Comparison of ENCODE assay signal across 22 cellular contexts in genomic region chr12:129110575-129110974, GRCh38.
"Had no signal": no experiment of that assay in that cellular context is flagged by ENCODE, and none has a peak within 500 bp of the region (broad histone marks: within the 10 kb centered on the region; RNA-seq: fewer than 3 reads in every experiment).

No MANE protein-coding gene starts in this region.

- H3K9me3 Mint-ChIP-seq: immature natural killer cell had no signal

- H3K4me2 ChIP-seq: hepatocyte had no signal

- H3K4me3 Mint-ChIP-seq: effector memory CD8-positive, alpha-beta T cell; immature natural killer cell; mesothelial cell of epicardium; naive B cell had no signal

- H3K9me3 ChIP-seq: colonic mucosa, mucosa of descending colon had no signal

- H3K27me3 ChIP-seq: colonic mucosa, foreskin keratinocyte, hepatocyte, left lung had no signal

- DNase-seq: colonic mucosa; dermis blood vessel endothelial cell; effector CD8-positive, alpha-beta T cell; effector memory CD8-positive, alpha-beta T cell; foreskin keratinocyte; heart left ventricle; hypothalamus; immature natural killer cell; left cardiac atrium; left ventricle myocardium superior; lower lobe of right lung; mesenchymal stem cell; mucosa of descending colon; naive B cell had no signal

- H3K4me3 ChIP-seq: colonic mucosa, esophagus muscularis mucosa, gastroesophageal sphincter, heart left ventricle, hepatocyte, left lung, lower lobe of right lung, mucosa of descending colon had no signal

- H2AFZ ChIP-seq: hepatocyte had no signal

- H3K79me2 ChIP-seq: hepatocyte had no signal

- H3K36me3 ChIP-seq: colonic mucosa, esophagus muscularis mucosa, gastroesophageal sphincter, heart left ventricle, left lung, lower lobe of right lung had no signal

- ATAC-seq: effector memory CD8-positive, alpha-beta T cell; foreskin keratinocyte; gastroesophageal sphincter; heart left ventricle; left cardiac atrium; left lung; left ventricle myocardium superior; lower lobe of right lung; mucosa of descending colon had no signal

- H3K27ac ChIP-seq: colonic mucosa, esophagus muscularis mucosa, foreskin keratinocyte, gastroesophageal sphincter, heart left ventricle, hepatocyte, left lung, lower lobe of right lung had no signal

- H3K36me3 Mint-ChIP-seq: immature natural killer cell, mesothelial cell of epicardium, naive B cell had no signal

- FAIRE-seq: endothelial cell of umbilical vein, frontal cortex, keratinocyte had no signal

- H3K4me1 Mint-ChIP-seq: immature natural killer cell, mesothelial cell of epicardium, naive B cell had no signal

- H3K27ac Mint-ChIP-seq: effector memory CD8-positive, alpha-beta T cell; immature natural killer cell; mesothelial cell of epicardium; naive B cell had no signal

- H3K4me1 ChIP-seq: colonic mucosa, esophagus muscularis mucosa, foreskin keratinocyte, gastroesophageal sphincter, heart left ventricle, left lung, lower lobe of right lung had no signal
